ENCODE assay signal across 8 cellular contexts in the genomic region with DNA sequence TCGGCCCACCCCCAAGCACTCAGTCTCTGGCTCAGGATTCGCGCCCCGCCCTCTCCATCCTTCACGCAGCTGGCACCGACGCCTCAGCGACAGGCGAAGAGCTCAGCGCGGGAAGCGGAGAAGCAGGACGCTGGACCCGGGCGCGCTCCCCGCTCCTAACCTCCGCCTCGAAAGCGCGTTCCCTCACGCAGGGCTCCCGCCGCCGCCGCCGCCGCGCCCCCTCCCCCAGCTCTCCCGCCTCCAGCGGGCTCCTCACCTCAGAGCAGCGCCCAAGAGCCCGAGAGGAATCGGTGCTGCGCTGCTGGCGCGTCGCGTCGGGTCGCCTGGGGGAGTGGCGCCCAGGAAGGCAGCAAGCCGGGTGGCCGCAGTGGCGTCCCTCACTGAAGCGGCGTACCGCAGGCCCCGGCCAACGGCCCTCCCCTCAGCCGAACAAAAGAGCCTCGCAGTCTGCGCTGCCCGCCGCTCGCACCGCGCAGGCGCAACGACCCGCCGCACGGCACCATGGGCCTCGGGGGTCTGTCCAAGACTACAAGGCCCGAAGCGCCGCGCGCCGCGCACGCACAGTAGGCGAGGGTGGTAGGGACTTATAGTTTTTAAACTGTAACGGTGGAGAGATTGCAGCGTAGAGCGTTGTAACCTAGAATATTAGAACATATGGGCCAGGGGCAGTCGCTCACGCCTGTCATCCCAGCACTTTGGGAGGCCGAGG. TPM values are rescaled to one million over a fixed set of nuclear protein-coding genes. Genes with fewer than 3 reads are reported as not detected.
A peak's percentile ranks its signal among the peaks of the same experiment; 100 is the strongest.
DNase-seq lines count a peak whose midpoint lies in the region; ATAC-seq, FAIRE-seq and TF ChIP-seq lines count a peak whose summit lies in the region.

A gene (minus strand): TSS at position 467 of the 709 bp plus-strand sequence. CDS start 24,474 bp downstream, outside the sequence.

- H3K18ac ChIP-seq in trophoblast cell (ENCODE audit: low read length): peak within 1 kb of the TSS; percentile 94

- TF ChIP-seq EP300 in tibial nerve (IDR thresholded peaks at IDR 0.05): peak in 1 of 2 donors; percentile 91

- peaks cover 13% of the 10 kb centered on the region for H3K4me1 ChIP-seq in adipocyte (ENCODE audit: control insufficient read depth, insufficient read depth, low read length)
- H3K4me1 ChIP-seq in trophoblast cell (ENCODE audit: control insufficient read depth in 1 of 2, insufficient read depth in 2 of 2, low read length in 2 of 2): no peaks in the 10 kb centered on the region
- H3K4me1 ChIP-seq in tibial nerve: peaks cover 0 to 29% (median 6%) of the 10 kb centered on the region in 4 donors

- peaks cover 7% of the 10 kb centered on the region for H3K79me1 ChIP-seq in trophoblast cell (ENCODE audit: low read length)

- peak within 1 kb of the TSS; percentile 66 for H3K4ac ChIP-seq in trophoblast cell (ENCODE audit: low read depth, low read length)

- H4K91ac ChIP-seq in trophoblast cell (ENCODE audit: low read depth, low read length): peak within 1 kb of the TSS; percentile 92

- intact Hi-C loops in cardiac septum (cut with DNase I): no loop called here

- H3K9me3 ChIP-seq in adipocyte (ENCODE audit: control insufficient read depth, low read length) (no peaks in the 10 kb centered on the region), trophoblast cell (ENCODE audit: insufficient read depth, low read depth, low read length) (no peaks in the 10 kb centered on the region), tibial nerve (no peaks in the 10 kb centered on the region)

- no peak within 1 kb of the TSS for H2BK12ac ChIP-seq in trophoblast cell (ENCODE audit: low read length)

- FAIRE-seq in GM12892 (lab: Jason Lieb, UNC): peak; percentile 86

- H3K79me2 ChIP-seq in trophoblast cell (ENCODE audit: control insufficient read depth, insufficient read depth, low read length, poor library complexity): peaks cover 16% of the 10 kb centered on the region

- H3K27ac ChIP-seq in trophoblast cell (ENCODE audit: low read depth, low read length): peak within 1 kb of the TSS; percentile 91
- H3K27ac ChIP-seq in tibial nerve: peak within 1 kb of the TSS; percentile 68 to 94 (median 90)

- peak within 1 kb of the TSS; percentile 76 for H2BK5ac ChIP-seq in trophoblast cell (ENCODE audit: low read depth, low read length, poor library complexity)

- peak within 1 kb of the TSS; percentile 85 for H2BK120ac ChIP-seq in trophoblast cell (ENCODE audit: insufficient read depth, low read length, poor library complexity)

- H3K27me3 ChIP-seq in adipocyte (replicated peaks; ENCODE audit: control insufficient read depth, insufficient read depth, low read length): no peaks in the 10 kb centered on the region
- no peaks in the 10 kb centered on the region for H3K27me3 ChIP-seq in trophoblast cell (ENCODE audit: insufficient read depth, low read length)
- no peaks in the 10 kb centered on the region for H3K27me3 ChIP-seq in tibial nerve

- no CpG with 5 or more reads among the region's 79 CpGs for WGBS in trophoblast cell (ENCODE audit: extremely low coverage, insufficient coverage, insufficient read length)
- 0 to 1% methylated on average over 30 to 38 of the region's 79 CpGs for WGBS in tibial nerve, 2 donors

- peak in 1 of 5 experiments; percentile 16 for TF ChIP-seq CTCF in tibial nerve (IDR thresholded peaks at IDR 0.05)

- peak; percentile 77 for DNase-seq in GM12892 (ENCODE audit: insufficient read length)
- peak; percentile 89 for DNase-seq in NCI-H1436 treated with DMSO at 0.1 percent for 48 hours (lab: John Stamatoyannopoulos, UW)
- peak; percentile 89 for DNase-seq in T follicular helper cell (ENCODE audit: low read depth)
- peak; percentile 96 for DNase-seq in adipocyte (ENCODE audit: low read depth)
- peak; percentile 96 for DNase-seq in cardiac septum (ENCODE audit: low spot score)
- DNase-seq in trophoblast cell: peak; percentile 95 to 96
- DNase-seq in tibial nerve (ENCODE audit: low spot score in 2 of 2): peak; percentile 82

- H4K8ac ChIP-seq in trophoblast cell (ENCODE audit: low read depth, low read length): peak within 1 kb of the TSS; percentile 95

- peak within 1 kb of the TSS; percentile 84 for H3K4me2 ChIP-seq in trophoblast cell (ENCODE audit: low read length)

- H2AK5ac ChIP-seq in trophoblast cell (ENCODE audit: low read length): peak within 1 kb of the TSS; percentile 87

- peak; percentile 84 for ATAC-seq in HG02840 (IDR thresholded peaks at IDR 0.05; ENCODE audit: low FRiP score, unreplicated experiment)

- H3K4me3 ChIP-seq in adipocyte (ENCODE audit: low read length) (peak within 1 kb of the TSS; percentile 96), trophoblast cell (ENCODE audit: low read depth, low read length) (peak within 1 kb of the TSS; percentile 91), tibial nerve (peak within 1 kb of the TSS; percentile 77 to 98 (median 96))

- no peak within 1 kb of the TSS for H3K23ac ChIP-seq in trophoblast cell (ENCODE audit: low read length)

- peak within 1 kb of the TSS; percentile 90 for H4K12ac ChIP-seq in trophoblast cell (ENCODE audit: low read depth, low read length)

- H3K14ac ChIP-seq in trophoblast cell (ENCODE audit: low read length): peak within 1 kb of the TSS; percentile 90

- peak within 1 kb of the TSS; percentile 91 for H2AFZ ChIP-seq in trophoblast cell (ENCODE audit: insufficient read depth, low read length, poor library complexity)

- H3K36me3 ChIP-seq in adipocyte (ENCODE audit: control insufficient read depth, insufficient read depth, low read length, severe bottlenecking) (no peaks in the 10 kb centered on the region), trophoblast cell (ENCODE audit: control insufficient read depth in 1 of 2, insufficient read depth in 2 of 2, low read length in 2 of 2) (peaks cover 0 to 6% of the 10 kb centered on the region in 2 experiments), tibial nerve (no peaks in the 10 kb centered on the region)

- H3K9ac ChIP-seq in adipocyte (ENCODE audit: low read length) (peak within 1 kb of the TSS; percentile 88), trophoblast cell (ENCODE audit: low read length) (peak within 1 kb of the TSS; percentile 85)

- TF ChIP-seq POLR2A in GM12892 (IDR thresholded peaks at IDR 0.05; ENCODE audit: low read depth, low read length) (no peak), tibial nerve (IDR thresholded peaks at IDR 0.05) (peak in 1 of 2 donors; percentile 59)

RNA-seq across cellular contexts. Expression of the gene that starts here (rescaled TPM):
- 78.8 TPM for polyA plus RNA-seq in GM12892 (2012; ENCODE audit: missing spikeins)
- total RNA-seq in cardiac septum (31.2 TPM), tibial nerve (10 to 100 TPM; 24.0 to 59.0 (median 28.9) TPM)
- 82.8 and 87.6 TPM in 2 replicates for polyA plus RNA-seq in trophoblast cell (2013)

Comparison
In these comparisons a context has a peak if more than half of its experiments do, and no peak if none do; other contexts are left out.
1. Peak in every context shown above with its lines: DNase-seq, ATAC-seq, H3K4me3 ChIP-seq and H3K27ac ChIP-seq.